In genomic region chr19:48396010-48396870, GRCh38 we compare ENCODE assay signal across 1 cellular context.
A peak's percentile ranks its signal among the peaks of the same experiment; 100 is the strongest.
TF ChIP-seq lines count a peak whose summit lies in the region.

No MANE protein-coding gene starts in this region.

TF ChIP-seq in HepG2, 621 proteins besides CTCF, POLR2A, EP300 and RAD21:
- TF ChIP-seq SRF (IDR thresholded peaks at IDR 0.05; ENCODE audit: low read depth, low read length) (no peak), HNF4A (CRISPR knock-in tag; IDR thresholded peaks at IDR 0.05) (0 out of 2 replicates have a peak, but pooled peaks have one; percentile 14), RORA (CRISPR knock-in tag; IDR thresholded peaks at IDR 0.05) (no peak), ZNF362 (CRISPR knock-in tag; IDR thresholded peaks at IDR 0.05; ENCODE audit: borderline replicate concordance) (no peak), ZNF281 (CRISPR knock-in tag; IDR thresholded peaks at IDR 0.05; ENCODE audit: borderline replicate concordance) (peak; percentile 32; the same call in 1 of the 2 replicates), ATAD3A (CRISPR knock-in tag; IDR thresholded peaks at IDR 0.05) (no peak), ZSCAN25 (CRISPR knock-in tag; IDR thresholded peaks at IDR 0.05) (peak; percentile 56; the same call in 1 of the 2 replicates), FIP1L1 (IDR thresholded peaks at IDR 0.05; ENCODE audit: borderline replicate concordance, insufficient read depth, low read depth, low read length) (no peak), PATZ1 (CRISPR knock-in tag; IDR thresholded peaks at IDR 0.05) (peak; percentile 47), NBN (conservative IDR thresholded peaks at IDR 0.05) (no peak), ZNF687 (CRISPR knock-in tag; IDR thresholded peaks at IDR 0.05) (0 out of 2 replicates have a peak, but pooled peaks have one; percentile 29), NCOA2 (CRISPR knock-in tag; IDR thresholded peaks at IDR 0.05) (no peak), EHMT2 (IDR thresholded peaks at IDR 0.05; ENCODE audit: borderline replicate concordance, low read depth, low read length) (no peak)
